Comparison of ENCODE assay signal across 22 cellular contexts in the genomic region with DNA sequence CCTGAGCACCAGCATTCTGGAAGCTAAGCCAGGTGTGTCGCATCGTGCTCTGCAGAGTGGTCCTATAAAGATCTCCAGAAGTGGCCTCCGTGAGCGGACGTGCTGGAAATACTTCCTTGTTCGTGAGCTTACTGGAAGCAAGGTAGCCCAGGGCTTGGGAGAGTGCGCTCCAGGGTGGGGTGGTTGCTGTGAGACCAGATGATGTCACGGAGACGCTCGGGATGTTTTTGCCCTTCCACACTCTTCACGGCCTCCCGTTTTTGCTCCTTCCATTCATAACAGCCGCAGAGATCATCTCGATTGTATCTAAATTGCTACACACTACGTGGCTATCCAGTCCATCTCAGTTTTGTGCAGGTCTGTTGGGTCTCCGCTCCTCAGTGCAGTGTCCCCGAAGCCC.
"Had no signal": no experiment of that assay in that cellular context is flagged by ENCODE, and none has a peak within 500 bp of the region (broad histone marks: within the 10 kb centered on the region; RNA-seq: fewer than 3 reads in every experiment).

No MANE protein-coding gene starts in this region.

- ATAC-seq: esophagus mucosa, gastrocnemius medialis, heart right ventricle, left cardiac atrium, left lung, left ventricle myocardium superior, lower lobe of right lung, mucosa of descending colon had no signal

- H3K4me3 Mint-ChIP-seq: mesothelial cell of epicardium had no signal

- H3K27ac Mint-ChIP-seq: mesothelial cell of epicardium had no signal

- H3K9me3 ChIP-seq: esophagus squamous epithelium, gastrocnemius medialis, heart right ventricle, left lung, lower lobe of right lung, mucosa of descending colon had no signal

- H3K4me3 ChIP-seq: coronary artery, dorsolateral prefrontal cortex, esophagus squamous epithelium, gastrocnemius medialis, heart right ventricle, left lung, lower lobe of right lung, mucosa of descending colon had no signal

- H3K36me3 Mint-ChIP-seq: mesothelial cell of epicardium had no signal

- H3K4me1 ChIP-seq: left lung had no signal

- H3K36me3 ChIP-seq: esophagus squamous epithelium, gastrocnemius medialis, heart right ventricle, left lung, lower lobe of right lung had no signal

- H3K9me3 Mint-ChIP-seq: mesothelial cell of epicardium had no signal

- H3K4me1 Mint-ChIP-seq: mesothelial cell of epicardium had no signal

- H3K27ac ChIP-seq: coronary artery, dorsolateral prefrontal cortex, epithelial cell of prostate, esophagus squamous epithelium, gastrocnemius medialis, heart right ventricle, left lung, lower lobe of right lung had no signal

- DNase-seq: dermis blood vessel endothelial cell; dorsolateral prefrontal cortex; effector CD4-positive, alpha-beta T cell; effector memory CD4-positive, alpha-beta T cell; erythroblast; esophagus squamous epithelium; foreskin fibroblast; foreskin melanocyte; gastrocnemius medialis; glutamatergic neuron; heart right ventricle; hippocampal formation; left cardiac atrium; left lung; left ventricle myocardium superior; lower lobe of right lung; mesenchymal stem cell; mucosa of descending colon had no signal
